18 cellular contexts compared by ENCODE assay signal in genomic region chr16:85803570-85803969, GRCh38. TPM values are rescaled to one million over a fixed set of nuclear protein-coding genes. Genes with fewer than 3 reads are reported as not detected.
"Had no signal": no experiment of that assay in that cellular context is flagged by ENCODE, and none has a peak within 500 bp of the region (broad histone marks: within the 10 kb centered on the region; RNA-seq: fewer than 3 reads in every experiment).

No MANE protein-coding gene starts in this region.

- H3K27me3 Mint-ChIP-seq: activated B cell treated with CpG ODN at 0.5 μM for 24 hours; activated CD4-positive, alpha-beta memory T cell treated with anti-CD3 and anti-CD28 coated beads for 36 hours; activated T-helper 17 cell treated with anti-CD3 and anti-CD28 coated beads, Interleukin-2, amount 50 U/mL, for 72 hours; effector memory CD8-positive, alpha-beta T cell; stimulated activated memory B cell treated with anti-CD40 and anti-IgM and Interleukin-4, amounts not matched to agents 10 μg/mL and 1 μg/mL and 100 μg/mL, for 72 hours; T-cell had no signal

- H3K9me3 Mint-ChIP-seq: activated B cell treated with CpG ODN at 0.5 μM for 24 hours; activated CD4-positive, alpha-beta memory T cell treated with anti-CD3 and anti-CD28 coated beads for 36 hours; activated T-helper 17 cell treated with anti-CD3 and anti-CD28 coated beads, Interleukin-2, amount 50 U/mL, for 72 hours; effector memory CD8-positive, alpha-beta T cell; immature natural killer cell; natural killer cell; stimulated activated memory B cell treated with anti-CD40 and anti-IgM and Interleukin-4, amounts not matched to agents 10 μg/mL and 1 μg/mL and 100 μg/mL, for 72 hours; T-cell had no signal

- H3K27ac Mint-ChIP-seq: activated B cell treated with CpG ODN at 0.5 μM for 24 hours; activated CD4-positive, alpha-beta memory T cell treated with anti-CD3 and anti-CD28 coated beads for 36 hours; activated T-helper 17 cell treated with anti-CD3 and anti-CD28 coated beads, Interleukin-2, amount 50 U/mL, for 72 hours; effector memory CD8-positive, alpha-beta T cell; stimulated activated memory B cell treated with anti-CD40 and anti-IgM and Interleukin-4, amounts not matched to agents 10 μg/mL and 1 μg/mL and 100 μg/mL, for 72 hours; T-cell had no signal

- ATAC-seq: activated T-helper 17 cell treated with anti-CD3 and anti-CD28 coated beads, Interleukin-2, amount 50 U/mL, for 72 hours; effector memory CD8-positive, alpha-beta T cell; left ventricle myocardium superior; natural killer cell; stimulated activated memory B cell treated with anti-CD40 and anti-IgM and Interleukin-4, amounts not matched to agents 10 μg/mL and 1 μg/mL and 100 μg/mL, for 72 hours; T-cell had no signal

- H3K27me3 ChIP-seq: spleen, tibial artery had no signal

- H3K4me3 ChIP-seq: spleen, tibial artery had no signal

- H3K27ac ChIP-seq: spleen, tibial artery had no signal

- H3K4me3 Mint-ChIP-seq: activated B cell treated with CpG ODN at 0.5 μM for 24 hours; activated CD4-positive, alpha-beta memory T cell treated with anti-CD3 and anti-CD28 coated beads for 36 hours; activated T-helper 17 cell treated with anti-CD3 and anti-CD28 coated beads, Interleukin-2, amount 50 U/mL, for 72 hours; effector memory CD8-positive, alpha-beta T cell; immature natural killer cell; stimulated activated memory B cell treated with anti-CD40 and anti-IgM and Interleukin-4, amounts not matched to agents 10 μg/mL and 1 μg/mL and 100 μg/mL, for 72 hours; T-cell had no signal

- DNase-seq: activated B cell treated with CpG ODN at 0.5 μM for 24 hours; activated CD4-positive, alpha-beta memory T cell treated with anti-CD3 and anti-CD28 coated beads for 36 hours; activated CD4-positive, alpha-beta T cell treated with anti-CD3 and anti-CD28 coated beads for 4 hours; activated naive CD4-positive, alpha-beta T cell treated with Interleukin-2 at 50 U/mL for 16 hours; effector memory CD8-positive, alpha-beta T cell; immature natural killer cell; kidney glomerular epithelial cell; left ventricle myocardium superior; mesenchymal stem cell; natural killer cell; nucleus accumbens; posterior cingulate gyrus; spleen; stimulated activated CD4-positive, alpha-beta T cell treated with anti-CD3 and anti-CD28 coated beads, Interleukin-4, amount 100 ng/mL, for 4 hours; T-cell; tibial artery had no signal

RNA-seq across cellular contexts. Expression of gene C16orf74, which starts 52.7 kb away (rescaled TPM):
- total RNA-seq: activated CD4-positive, alpha-beta memory T cell treated with anti-CD3 and anti-CD28 coated beads for 36 hours had no signal
